ENCODE assay signal across 24 cellular contexts in the genomic region with DNA sequence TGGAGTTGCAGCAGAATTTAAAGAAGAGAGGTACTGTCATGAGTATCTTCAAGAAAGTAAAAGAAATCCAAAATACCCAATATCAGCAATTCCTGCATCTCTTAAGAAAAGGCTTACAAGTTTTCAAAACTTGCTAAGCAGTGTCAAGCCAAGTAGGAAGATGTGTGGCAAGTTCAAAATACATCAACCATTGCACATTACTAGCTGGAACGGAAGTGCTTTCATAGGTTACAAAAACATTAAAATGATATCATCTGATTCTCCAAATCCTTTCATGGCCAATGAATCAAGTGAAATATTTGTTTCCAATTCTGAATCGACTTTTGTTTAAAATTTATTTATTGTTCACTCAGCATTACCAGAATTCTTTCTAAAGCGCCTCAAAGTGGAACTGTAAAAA. TPM values are rescaled to one million over a fixed set of nuclear protein-coding genes. Genes with fewer than 3 reads are reported as not detected.
DNase-seq lines count a peak whose midpoint lies in the region; ATAC-seq lines count a peak whose summit lies in the region.
"Had no signal": no experiment of that assay in that cellular context is flagged by ENCODE, and none has a peak within 500 bp of the region (broad histone marks: within the 10 kb centered on the region; RNA-seq: fewer than 3 reads in every experiment).

No MANE protein-coding gene starts in this region.

- peak overlapping the region; percentile 52 for H3K27ac ChIP-seq in SJCRH30

- peaks cover 26% of the 10 kb centered on the region for H3K4me1 ChIP-seq in SJCRH30

- DNase-seq in SJCRH30 (no peak), dermis microvascular lymphatic vessel endothelial cell (ENCODE audit: low read depth in 2 of 2) (peak; percentile 68 to 76), lung microvascular endothelial cell (ENCODE audit: low read depth in 2 of 2) (peak; percentile 56 to 82), sciatic nerve (ENCODE audit: low spot score) (no peak), T1000 (lab: John Stamatoyannopoulos, UW) (no peak), NK-92 (lab: John Stamatoyannopoulos, UW; ENCODE audit: unreplicated experiment) (no peak), SK-N-DZ (ENCODE audit: low spot score) (no peak)
- DNase-seq: C1 segment of cervical spinal cord; CD8-positive, alpha-beta T cell; DMS 273 treated with DMSO at 0.1 percent for 48 hours; DMS79; EL; GDM1; KG1; MG63; NCI-H1105 treated with DMSO at 0.1 percent for 48 hours; NCI-H146; NCI-H1930; NCI-H2107; NCI-H446 treated with DMSO at 0.1 percent for 48 hours; Right ventricle myocardium superior; RPMI8226 had no signal

- no peaks in the 10 kb centered on the region for H3K27me3 ChIP-seq in SJCRH30
- H3K27me3 ChIP-seq: MG63 had no signal

- no peak overlapping the region for H3K4me3 ChIP-seq in SJCRH30
- H3K4me3 ChIP-seq: GM12878, MG63 had no signal

- H3K36me3 ChIP-seq in SJCRH30 = no peaks in the 10 kb centered on the region
- H3K36me3 ChIP-seq: MG63 had no signal

- peak; percentile 76 for ATAC-seq in sciatic nerve
- ATAC-seq: CD8-positive, alpha-beta T cell; GM12878 had no signal

- intact Hi-C loops in sciatic nerve (cut with DNase I) = no loop called here

- H3K9me3 ChIP-seq in SJCRH30 (replicated peaks) = no peaks in the 10 kb centered on the region
- H3K9me3 ChIP-seq: MG63 had no signal

RNA-seq across cellular contexts. Expression of a gene that starts 5.7 kb away (rescaled TPM):
- 0.08 TPM in 2 replicates for total RNA-seq in SJCRH30 (2014; rRNA removed; shearing (Covaris generic))
- total RNA-seq in dermis microvascular lymphatic vessel endothelial cell (27.9 and 189 TPM in 2 replicates), lung microvascular endothelial cell (60.8 and 487 TPM in 2 replicates), sciatic nerve (0.40 TPM)
- polyA plus RNA-seq in SK-N-DZ (2014; cell fraction: cytosol; rRNA removed) = 0.58 and 1.2 TPM in 2 replicates
- 1.7 and 2.0 TPM in 2 replicates for polyA plus RNA-seq in SK-N-DZ (2014; cell fraction: nucleus; rRNA removed)
- total RNA-seq: CD8-positive, alpha-beta T cell; SK-MEL-5 had no signal

Comparison
In these comparisons a context has a peak if more than half of its experiments do, and no peak if none do; other contexts are left out.
1. DNase-seq: peak in dermis microvascular lymphatic vessel endothelial cell (2 of 2) and lung microvascular endothelial cell (2 of 2); none in SJCRH30 (0 of 2), sciatic nerve (single experiment), T1000 (single experiment), NK-92 (single experiment) and SK-N-DZ (single experiment).
2. RNA of a gene that starts 5.7 kb away (total RNA-seq): 60.8 to 487 TPM in lung microvascular endothelial cell and 27.9 to 189 TPM in dermis microvascular lymphatic vessel endothelial cell; 0.40 TPM in sciatic nerve (single experiment) and 0.08 TPM in SJCRH30; every median in the first group is over 10 times any median in the second.